In genomic region chr11:80846979-80847378, GRCh38 we compare ENCODE assay signal across 13 cellular contexts.
DNase-seq lines count a peak whose midpoint lies in the region; ATAC-seq lines count a peak whose summit lies in the region.
"Had no signal": no experiment of that assay in that cellular context is flagged by ENCODE, and none has a peak within 500 bp of the region (broad histone marks: within the 10 kb centered on the region; RNA-seq: fewer than 3 reads in every experiment).

No MANE protein-coding gene starts in this region.

- H3K36me3 ChIP-seq in neuronal stem cell (replicated peaks in 1 of 2; ENCODE audit: control insufficient read depth in 2 of 2, insufficient read depth in 2 of 2, low read length in 2 of 2), result no peaks in the 10 kb centered on the region
- H3K36me3 ChIP-seq: spleen had no signal

- H2BK12ac ChIP-seq in neuronal stem cell (ENCODE audit: low read length), result no peak overlapping the region

- H3K9me3 ChIP-seq in neuronal stem cell (replicated peaks in 1 of 2; ENCODE audit: control insufficient read depth in 2 of 2, insufficient read depth in 1 of 2, low read depth in 1 of 2, low read length in 2 of 2), result no peaks in the 10 kb centered on the region
- H3K9me3 ChIP-seq: spleen had no signal

- H3K4me1 ChIP-seq in neuronal stem cell (ENCODE audit: control insufficient read depth in 2 of 2, insufficient read depth in 1 of 2, low read depth in 1 of 2, low read length in 2 of 2), result peaks cover 0 to 2% of the 10 kb centered on the region in 2 donors
- H3K4me1 ChIP-seq: spleen had no signal

- H3K27ac ChIP-seq in neuronal stem cell (replicated peaks; ENCODE audit: low read length), result no peak overlapping the region
- H3K27ac ChIP-seq: spleen, VCaP had no signal

- H3K23ac ChIP-seq in neuronal stem cell (ENCODE audit: low read depth, low read length, poor library complexity), result no peak overlapping the region

- no peak overlapping the region for H2BK5ac ChIP-seq in neuronal stem cell (ENCODE audit: low read length)

- no peaks in the 10 kb centered on the region for H3K27me3 ChIP-seq in neuronal stem cell (ENCODE audit: control insufficient read depth in 3 of 3, insufficient read depth in 3 of 3, low read depth in 1 of 3, low read length in 3 of 3)
- H3K27me3 ChIP-seq: dorsolateral prefrontal cortex, spleen had no signal

- WGBS in neuronal stem cell (ENCODE audit: extremely low coverage in 2 of 2, insufficient read length in 2 of 2, insufficient replicate concordance in 1 of 2), 2 donors, result no CpG with 5 or more reads among the region's 3 CpGs

- no peak overlapping the region for H3K14ac ChIP-seq in neuronal stem cell (ENCODE audit: low read length)

- H2AFZ ChIP-seq in neuronal stem cell (ENCODE audit: low read length), result peak overlapping the region; percentile 12

- no peak overlapping the region for H4K8ac ChIP-seq in neuronal stem cell (ENCODE audit: low read depth, low read length)

- intact Hi-C loops in left colon (cut with DNase I, micrococcal nuclease), result no loop called here

- H3K18ac ChIP-seq in neuronal stem cell (ENCODE audit: low read length), result no peak overlapping the region

- H3K4ac ChIP-seq in neuronal stem cell (ENCODE audit: low read length), result no peak overlapping the region

- no peak overlapping the region for H3K4me2 ChIP-seq in neuronal stem cell (ENCODE audit: insufficient read depth, low read length, poor library complexity, severe bottlenecking)

- H2BK15ac ChIP-seq in neuronal stem cell (ENCODE audit: low read length), result no peak overlapping the region

- DNase-seq in neuronal stem cell (ENCODE audit: low spot score) (no peak), NOMO-1 treated with DMSO at 0.1 percent for 48 hours (lab: John Stamatoyannopoulos, UW; ENCODE audit: unreplicated experiment) (no peak), left colon (no peak), dedifferentiated amniotic fluid mesenchymal stem cell (ENCODE audit: extremely low spot score) (no peak)
- DNase-seq: activated naive CD4-positive, alpha-beta T cell treated with Interleukin-2 at 50 U/mL for 16 hours; NCI-H146; RPMI8226; spleen had no signal

- no peak overlapping the region for H3K4me3 ChIP-seq in neuronal stem cell (ENCODE audit: low read length in 2 of 2)
- H3K4me3 ChIP-seq: dorsolateral prefrontal cortex, spleen had no signal

- H2BK120ac ChIP-seq in neuronal stem cell (ENCODE audit: low read depth, low read length), result no peak overlapping the region

- H4K91ac ChIP-seq in neuronal stem cell (ENCODE audit: low read depth, low read length, poor library complexity), result no peak overlapping the region

- ATAC-seq in GM18909 (IDR thresholded peaks at IDR 0.05; ENCODE audit: poor library complexity, unreplicated experiment) (peak; percentile 97), GM21619 (IDR thresholded peaks at IDR 0.05; ENCODE audit: unreplicated experiment) (peak; percentile 97), HG03159 (IDR thresholded peaks at IDR 0.05; ENCODE audit: unreplicated experiment) (peak; percentile 89), left colon (no peak)

- H3K79me1 ChIP-seq in neuronal stem cell (ENCODE audit: low read depth, low read length), result no peaks in the 10 kb centered on the region

- no peak overlapping the region for H2AK5ac ChIP-seq in neuronal stem cell (ENCODE audit: low read depth, low read length)

- no peak overlapping the region for H3K9ac ChIP-seq in neuronal stem cell (ENCODE audit: low read depth, low read length, poor library complexity)
